Comparison of ENCODE assay signal across 28 cellular contexts in the genomic region with DNA sequence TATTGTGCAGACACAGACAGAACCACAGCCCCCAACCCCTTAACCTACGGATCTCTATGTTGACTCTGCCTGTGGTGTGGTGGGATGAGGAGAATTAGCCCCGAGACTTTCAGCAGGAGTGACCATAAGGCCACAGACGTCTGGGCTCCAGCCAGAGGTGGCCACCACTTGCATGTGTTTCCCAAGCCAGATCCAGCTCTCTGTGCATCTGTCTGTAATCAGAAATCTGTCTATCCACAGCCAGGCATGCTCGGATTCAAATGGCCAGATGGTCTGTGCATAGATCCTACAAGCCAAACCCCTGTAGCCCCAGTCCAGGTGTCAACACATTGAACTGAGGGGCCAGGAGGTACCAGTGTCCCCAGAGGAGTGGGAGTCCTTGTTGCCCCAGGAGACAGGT.
"Had no signal": no experiment of that assay in that cellular context is flagged by ENCODE, and none has a peak within 500 bp of the region (broad histone marks: within the 10 kb centered on the region; RNA-seq: fewer than 3 reads in every experiment).

No MANE protein-coding gene starts in this region.

- DNase-seq: activated B cell treated with CpG ODN at 0.5 μM for 24 hours; activated CD4-positive, alpha-beta T cell treated with anti-CD3 and anti-CD28 coated beads for 36 hours; activated CD4-positive, alpha-beta T cell treated with anti-CD3 and anti-CD28 coated beads, Interleukin-2, amount 50 U/mL, for 48 hours; activated CD8-positive, alpha-beta memory T cell treated with anti-CD3 and anti-CD28 coated beads, Interleukin-2, amount 50 U/mL, for 48 hours; activated naive CD4-positive, alpha-beta T cell; activated naive CD8-positive, alpha-beta T cell treated with anti-CD3 and anti-CD28 coated beads, Interleukin-2, amount 10 ng/mL, durations not matched to agents 7 days and 5 days; activated T-cell treated with anti-CD3 and anti-CD28 coated beads, Interleukin-2, amount 50 U/mL, for 4 hours; amniotic stem cell; cerebellar nuclear complex; gastrocnemius medialis; head of caudate nucleus; hypothalamus; left ventricle myocardium superior; mammary epithelial cell; natural killer cell; ovary; stimulated activated CD4-positive, alpha-beta T cell treated with anti-CD3 and anti-CD28 coated beads, Interleukin-12 subunit alpha, Interleukin-12 subunit beta, amount 100 ng/mL, for 4 hours; stimulated activated naive CD8-positive, alpha-beta T cell treated with anti-CD3 and anti-CD28 coated beads, Interleukin-15, amount 100 ng/mL, for 72 hours; T1000 had no signal

- H3K9me3 ChIP-seq: gastrocnemius medialis, neutrophil, ovary, prostate gland, suprapubic skin had no signal

- H3K9me3 Mint-ChIP-seq: activated B cell treated with CpG ODN at 0.5 μM for 24 hours; activated T-cell treated with anti-CD3 and anti-CD28 coated beads, Interleukin-2, amount 50 U/mL, for 4 hours; activated T-helper 2 cell treated with anti-CD3 and anti-CD28 coated beads, Interferon-gamma antibody, Interleukin-2, Interleukin-4, amounts not matched to agents 10 μg/mL and 5 μg/mL and 100 μg/mL, durations not matched to agents 14 hours and 24 hours and 36 hours; natural killer cell had no signal

- H3K4me3 Mint-ChIP-seq: activated B cell treated with CpG ODN at 0.5 μM for 24 hours; activated CD4-positive, alpha-beta T cell treated with anti-CD3 and anti-CD28 coated beads for 36 hours; activated naive CD8-positive, alpha-beta T cell treated with anti-CD3 and anti-CD28 coated beads, Interleukin-2, amount 10 ng/mL, durations not matched to agents 7 days and 5 days; activated T-cell treated with anti-CD3 and anti-CD28 coated beads, Interleukin-2, amount 50 U/mL, for 4 hours; mesothelial cell of epicardium; natural killer cell; stimulated activated naive CD8-positive, alpha-beta T cell treated with anti-CD3 and anti-CD28 coated beads, Interleukin-15, amount 100 ng/mL, for 72 hours had no signal

- H3K27me3 Mint-ChIP-seq: activated B cell treated with CpG ODN at 0.5 μM for 24 hours; activated CD4-positive, alpha-beta T cell treated with anti-CD3 and anti-CD28 coated beads for 36 hours; stimulated activated naive CD8-positive, alpha-beta T cell treated with anti-CD3 and anti-CD28 coated beads, Interleukin-15, amount 100 ng/mL, for 72 hours had no signal

- H3K27ac ChIP-seq: coronary artery, esophagus muscularis mucosa, gastrocnemius medialis, neutrophil, ovary, prostate gland, suprapubic skin, tibial nerve had no signal

- H3K27me3 ChIP-seq: neutrophil, ovary had no signal

- H3K36me3 ChIP-seq: esophagus muscularis mucosa, gastrocnemius medialis, neutrophil, ovary, prostate gland, suprapubic skin, tibial nerve had no signal

- H3K4me1 ChIP-seq: esophagus muscularis mucosa, gastrocnemius medialis, prostate gland, suprapubic skin, tibial nerve had no signal

- FAIRE-seq: islet of Langerhans had no signal

- H3K4me3 ChIP-seq: coronary artery, esophagus muscularis mucosa, gastrocnemius medialis, ovary, prostate gland, suprapubic skin, tibial nerve had no signal

- H3K27ac Mint-ChIP-seq: activated B cell treated with CpG ODN at 0.5 μM for 24 hours; activated CD4-positive, alpha-beta T cell treated with anti-CD3 and anti-CD28 coated beads for 36 hours; activated T-helper 2 cell treated with anti-CD3 and anti-CD28 coated beads, Interferon-gamma antibody, Interleukin-2, Interleukin-4, amounts not matched to agents 10 μg/mL and 5 μg/mL and 100 μg/mL, durations not matched to agents 14 hours and 24 hours and 36 hours; mesothelial cell of epicardium; natural killer cell had no signal

- H3K36me3 Mint-ChIP-seq: mesothelial cell of epicardium, natural killer cell had no signal

- H3K4me1 Mint-ChIP-seq: mesothelial cell of epicardium had no signal
